ENCODE assay signal across 8 cellular contexts in genomic region chr9:122125158-122125890, GRCh38. TPM values are rescaled to one million over a fixed set of nuclear protein-coding genes. Genes with fewer than 3 reads are reported as not detected.
DNase-seq lines count a peak whose midpoint lies in the region; ATAC-seq and TF ChIP-seq lines count a peak whose summit lies in the region.

No MANE protein-coding gene starts in this region.

- intact Hi-C loops in Panc1 (cut with micrococcal nuclease; ENCODE audit: unreplicated experiment) (loop anchor here (1.0 to 10.0 kb wide), 3 partner anchors 225 to 689 kb away; no protein-coding TSS in a partner anchor), esophagus squamous epithelium (cut with DNase I) (loop anchor here (10.0 kb wide), 2 partner anchors 329 to 679 kb away; partner anchors contain the start of gene OR1K1), natural killer cell (cut with micrococcal nuclease) (loop anchor here (1.0 to 10.0 kb wide), 3 partner anchors 139 to 685 kb away; partner anchors contain the start of genes MRRF and RBM18)

- H3K9me3 ChIP-seq in Panc1 (ENCODE audit: control insufficient read depth, insufficient read depth, low read depth, low read length) (no peaks in the 10 kb centered on the region), esophagus squamous epithelium (no peaks in the 10 kb centered on the region)

- in situ Hi-C loops in ACHN (cut with HindIII; ENCODE audit: low pct_ligation_motif_present, low pct_unique_long_range_greater_than_20kb, low sequenced_read_pairs), result no loop called here
- in situ Hi-C loops in Panc1 (cut with HindIII; ENCODE audit: low pct_unique_long_range_greater_than_20kb, low sequenced_read_pairs), result no loop called here

- H3K27ac ChIP-seq in Panc1 (ENCODE audit: low read length) (no peak overlapping the region), esophagus squamous epithelium (peak overlapping the region in 1 of 4 donors; percentile 21)

- POLR2A ChIA-PET in Panc1 (lab: Charles Lee), result no interaction called here

- ATAC-seq in GM18867 (IDR thresholded peaks at IDR 0.05; ENCODE audit: unreplicated experiment) (peak; percentile 73), Panc1 (peak; percentile 86), natural killer cell (peak; percentile 72 to 80 (median 80))
- peak; percentile 90 to 93 for ATAC-seq in stimulated activated naive B cell treated with anti-CD40 and anti-IgM and Interleukin-4, amounts not matched to agents 10 μg/mL and 1 μg/mL and 100 μg/mL, for 72 hours (replicated peaks)

- peaks cover 13 to 25% of the 10 kb centered on the region in 2 donors for H3K27me3 Mint-ChIP-seq in natural killer cell (ENCODE audit: low read depth in 2 of 2)
- peaks cover 53 to 60% of the 10 kb centered on the region in 2 donors for H3K27me3 Mint-ChIP-seq in stimulated activated naive B cell treated with anti-CD40 and anti-IgM and Interleukin-4, amounts not matched to agents 10 μg/mL and 1 μg/mL and 100 μg/mL, for 72 hours

- no TSS peak for BruUV-seq in Panc1 (replicated peaks; lab: Mats Ljungman, UMichigan)

- no peaks in the 10 kb centered on the region; the same call in 1 of the 2 replicates for H3K4me1 ChIP-seq in Panc1 (ENCODE audit: control insufficient read depth, insufficient read depth, low read length)
- H3K4me1 ChIP-seq in esophagus squamous epithelium, result peaks cover 20 to 35% (median 21%) of the 10 kb centered on the region in 3 donors

- TF ChIP-seq POLR2A in esophagus squamous epithelium (IDR thresholded peaks at IDR 0.05), result no peak

- H3K36me3 ChIP-seq in Panc1 (ENCODE audit: control insufficient read depth, insufficient read depth, low read length), result no peaks in the 10 kb centered on the region
- H3K36me3 ChIP-seq in esophagus squamous epithelium, result no peaks in the 10 kb centered on the region

- no peaks in the 10 kb centered on the region for H3K9me3 Mint-ChIP-seq in natural killer cell
- no peaks in the 10 kb centered on the region for H3K9me3 Mint-ChIP-seq in stimulated activated naive B cell treated with anti-CD40 and anti-IgM and Interleukin-4, amounts not matched to agents 10 μg/mL and 1 μg/mL and 100 μg/mL, for 72 hours

- CTCF ChIA-PET in Panc1 (lab: Charles Lee), result interaction anchor here (0.5 to 4.3 kb wide), 10 partner anchors 26 to 225 kb away, joined by 3 to 33 read pairs (median 4); no protein-coding TSS in a partner anchor

- H3K27me3 ChIP-seq in Panc1 (ENCODE audit: control insufficient read depth, insufficient read depth, low read length) (no peaks in the 10 kb centered on the region), esophagus squamous epithelium (peaks cover 0 to 39% (median 5%) of the 10 kb centered on the region in 4 donors)

- H3K4me3 Mint-ChIP-seq in natural killer cell, result peak overlapping the region; percentile 80
- H3K4me3 Mint-ChIP-seq in stimulated activated naive B cell treated with anti-CD40 and anti-IgM and Interleukin-4, amounts not matched to agents 10 μg/mL and 1 μg/mL and 100 μg/mL, for 72 hours, result no peak overlapping the region

- DNase-seq in ACHN (peak; percentile 62), HuH-7.5 (ENCODE audit: low spot score) (peak; percentile 92), Panc1 (ENCODE audit: low read depth, low spot score) (peak; percentile 38), esophagus squamous epithelium (lab: John Stamatoyannopoulos, UW) (no peak), natural killer cell (peak; percentile 78)
- DNase-seq in activated T-cell treated with anti-CD3 and anti-CD28 coated beads, Interleukin-2, amount 50 U/mL, for 48 hours, result peak; percentile 87 to 89
- DNase-seq in stimulated activated naive B cell treated with anti-CD40 and anti-IgM and Interleukin-4, amounts not matched to agents 10 μg/mL and 1 μg/mL and 100 μg/mL, for 72 hours, result peak; percentile 63

- peak; percentile 90 for TF ChIP-seq CTCF in Panc1 (IDR thresholded peaks at IDR 0.05)
- peak; percentile 86 to 96 (median 92) for TF ChIP-seq CTCF in esophagus squamous epithelium (IDR thresholded peaks at IDR 0.05)
- peak; percentile 82 for TF ChIP-seq CTCF in natural killer cell (IDR thresholded peaks at IDR 0.05)

- H3K4me3 ChIP-seq in Panc1 (ENCODE audit: low read depth in 2 of 2, low read length in 2 of 2) (no peak overlapping the region), esophagus squamous epithelium (no peak overlapping the region)

- no peaks in the 10 kb centered on the region for H3K36me3 Mint-ChIP-seq in natural killer cell
- H3K36me3 Mint-ChIP-seq in stimulated activated naive B cell treated with anti-CD40 and anti-IgM and Interleukin-4, amounts not matched to agents 10 μg/mL and 1 μg/mL and 100 μg/mL, for 72 hours, result no peaks in the 10 kb centered on the region

- peaks cover 14 to 30% of the 10 kb centered on the region in 2 donors for H3K4me1 Mint-ChIP-seq in natural killer cell
- H3K4me1 Mint-ChIP-seq in stimulated activated naive B cell treated with anti-CD40 and anti-IgM and Interleukin-4, amounts not matched to agents 10 μg/mL and 1 μg/mL and 100 μg/mL, for 72 hours, result peaks cover 11 to 29% of the 10 kb centered on the region in 2 donors

- H3K27ac Mint-ChIP-seq in natural killer cell, result peak overlapping the region in 1 of 2 donors; percentile 62
- no peak overlapping the region for H3K27ac Mint-ChIP-seq in stimulated activated naive B cell treated with anti-CD40 and anti-IgM and Interleukin-4, amounts not matched to agents 10 μg/mL and 1 μg/mL and 100 μg/mL, for 72 hours

- 0 to 7% methylated on average over 3 to 10 of the region's 13 CpGs for WGBS in esophagus squamous epithelium, 2 donors

RNA-seq across cellular contexts. Expression of gene TTLL11, which starts 32.2 kb away (rescaled TPM):
- total RNA-seq in Panc1 (2021; ENCODE audit: unreplicated experiment) (1.1 TPM), esophagus squamous epithelium (10 to 100 TPM in 2 of 4 donors, 1 to 10 TPM in 2; 3.2 to 11.8 (median 9.0) TPM), natural killer cell (1 to 10 TPM; 3.4 to 4.6 (median 3.6) TPM)
- 0.93 TPM for polyA plus RNA-seq in Panc1 (2012; ENCODE audit: insufficient read length)

RNA-seq across cellular contexts. Expression of gene NDUFA8, which starts 34.3 kb away (rescaled TPM):
- total RNA-seq in Panc1 (2021; ENCODE audit: unreplicated experiment) (55.5 TPM), esophagus squamous epithelium (10 to 100 TPM; 40.6 to 48.0 (median 45.7) TPM), natural killer cell (10 to 100 TPM in 2 of 3 donors, 1 to 10 TPM in 1; 6.6 to 15.9 (median 10.8) TPM)
- polyA plus RNA-seq in Panc1 (2012; ENCODE audit: insufficient read length), result 81.9 TPM

RNA-seq across cellular contexts. Expression of gene MORN5, which starts 34.4 kb away (rescaled TPM):
- total RNA-seq in Panc1 (2021; ENCODE audit: unreplicated experiment) (not detected), esophagus squamous epithelium (not detected), natural killer cell (not detected)
- polyA plus RNA-seq in Panc1 (2012; ENCODE audit: insufficient read length), result not detected
